ENCODE assay signal across 27 cellular contexts in the genomic region with DNA sequence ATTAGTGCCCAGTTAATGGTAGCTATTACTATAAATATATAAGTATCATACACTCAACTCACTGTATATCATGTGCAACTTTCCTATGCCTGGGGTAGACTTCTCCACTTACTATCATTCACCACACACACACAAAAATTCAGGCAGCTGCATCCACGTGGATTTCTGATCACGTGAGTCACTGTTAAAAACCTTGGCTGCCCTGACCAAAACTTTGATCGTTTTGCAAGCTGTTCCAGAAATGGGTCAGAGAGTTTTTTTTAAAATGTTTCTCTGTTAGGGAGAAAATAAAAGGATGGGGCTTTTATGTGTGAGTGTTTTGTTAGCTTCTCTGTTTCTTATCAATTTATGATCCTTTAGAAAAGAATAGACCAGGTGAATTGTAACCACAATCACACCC.
DNase-seq lines count a peak whose midpoint lies in the region; ATAC-seq and TF ChIP-seq lines count a peak whose summit lies in the region.
"Had no signal": no experiment of that assay in that cellular context is flagged by ENCODE, and none has a peak within 500 bp of the region (broad histone marks: within the 10 kb centered on the region; RNA-seq: fewer than 3 reads in every experiment).

No MANE protein-coding gene starts in this region.

- ATAC-seq in HG02884 (IDR thresholded peaks at IDR 0.05; ENCODE audit: unreplicated experiment) = no peak
- ATAC-seq: activated CD4-positive, alpha-beta T cell treated with anti-CD3 and anti-CD28 coated beads for 36 hours; GM12878; left lung; psoas muscle; stimulated activated naive CD8-positive, alpha-beta T cell treated with anti-CD3 and anti-CD28 coated beads, Interleukin-15, Interleukin-2, amounts not matched to agents 100 U/mL and 50 U/mL, for 24 hours; T-helper 17 cell had no signal

- CTCF ChIA-PET in MCF 10A (lab: Yijun Ruan, JAX) = interaction anchor here (0.5 kb wide), 1 partner anchor 446 kb away, joined by 3 read pairs; no protein-coding TSS in a partner anchor

- intact Hi-C loops in MCF 10A (cut with micrococcal nuclease) (no loop called here), breast epithelium (cut with DNase I; ENCODE audit: low total_unique reads) (no loop called here)

- no peaks in the 10 kb centered on the region for H3K36me3 Mint-ChIP-seq in MCF 10A (ENCODE audit: insufficient read depth, unreplicated experiment)
- H3K36me3 Mint-ChIP-seq: neural progenitor cell had no signal

- H3K27me3 ChIP-seq in breast epithelium = no peaks in the 10 kb centered on the region
- H3K27me3 ChIP-seq in brain microvascular endothelial cell (replicated peaks) = no peaks in the 10 kb centered on the region
- no peaks in the 10 kb centered on the region for H3K27me3 ChIP-seq in H7 (ENCODE audit: control insufficient read depth, insufficient read depth, low read length)
- H3K27me3 ChIP-seq: left lung, neural progenitor cell, SJSA1, thyroid gland had no signal

- peak; percentile 20 for DNase-seq in MCF 10A (ENCODE audit: unreplicated experiment)
- no peak for DNase-seq in breast epithelium (ENCODE audit: low spot score in 2 of 2)
- DNase-seq in brain microvascular endothelial cell = peak; percentile 27
- peak; percentile 1 for DNase-seq in fibroblast of villous mesenchyme (ENCODE audit: low read depth)
- peak; percentile 41 for DNase-seq in skeletal muscle cell (ENCODE audit: low read depth)
- no peak for DNase-seq in SHP77 treated with DMSO at 0.1 percent for 48 hours (lab: John Stamatoyannopoulos, UW)
- DNase-seq in H7 = no peak
- DNase-seq: activated CD4-positive, alpha-beta T cell treated with anti-CD3 and anti-CD28 coated beads for 36 hours; activated naive CD4-positive, alpha-beta T cell treated with Interleukin-2 at 50 U/mL for 16 hours; activated T-cell treated with anti-CD3 and anti-CD28 coated beads, Interleukin-2, amount 50 U/mL, for 48 hours; amygdala; DND-41; effector CD4-positive, alpha-beta T cell; HFFc6; left lung; NCI-H1417; NCI-H446 treated with DMSO at 0.1 percent for 48 hours; psoas muscle; stimulated activated CD4-positive, alpha-beta T cell treated with anti-CD3 and anti-CD28 coated beads, Interleukin-4, amount 100 ng/mL, for 24 hours; stimulated activated naive CD8-positive, alpha-beta T cell treated with anti-CD3 and anti-CD28 coated beads, Interleukin-15, Interleukin-2, amounts not matched to agents 100 U/mL and 50 U/mL, for 24 hours; T-helper 17 cell; thyroid gland had no signal

- no peaks in the 10 kb centered on the region for H3K9me3 ChIP-seq in breast epithelium
- H3K9me3 ChIP-seq: left lung, psoas muscle, SJSA1, thyroid gland had no signal

- in situ Hi-C loops in brain microvascular endothelial cell (cut with HindIII; ENCODE audit: low pct_ligation_motif_present, low sequenced_read_pairs) = no loop called here

- peaks cover 6% of the 10 kb centered on the region for H3K4me1 Mint-ChIP-seq in MCF 10A (ENCODE audit: insufficient read depth, unreplicated experiment)
- H3K4me1 Mint-ChIP-seq: neural progenitor cell had no signal

- H3K36me3 ChIP-seq in breast epithelium (no peaks in the 10 kb centered on the region), brain microvascular endothelial cell (replicated peaks) (no peaks in the 10 kb centered on the region), H7 (replicated peaks; ENCODE audit: control insufficient read depth, insufficient read depth, low read length) (no peaks in the 10 kb centered on the region)
- H3K36me3 ChIP-seq: left lung, neural progenitor cell, SJSA1, thyroid gland had no signal

- H3K27ac ChIP-seq in breast epithelium (no peak overlapping the region), brain microvascular endothelial cell (no peak overlapping the region)
- H3K27ac ChIP-seq: 22Rv1, left lung, neural progenitor cell, psoas muscle, SJSA1, thyroid gland had no signal

- H3K4me3 ChIP-seq in breast epithelium (no peak overlapping the region), brain microvascular endothelial cell (ENCODE audit: low read depth, low read length) (no peak overlapping the region), fibroblast of villous mesenchyme (ENCODE audit: low read depth, low read length) (no peak overlapping the region), skeletal muscle cell (ENCODE audit: low read depth, low read length) (no peak overlapping the region), H7 (ENCODE audit: insufficient read depth, low read depth, low read length) (no peak overlapping the region)
- H3K4me3 ChIP-seq: GM12878, left lung, neural progenitor cell, psoas muscle, SJSA1, thyroid gland had no signal

- no peaks in the 10 kb centered on the region for H3K27me3 Mint-ChIP-seq in MCF 10A (ENCODE audit: insufficient read depth, unreplicated experiment)

- H3K9me3 Mint-ChIP-seq in MCF 10A (ENCODE audit: unreplicated experiment) = no peaks in the 10 kb centered on the region
- H3K9me3 Mint-ChIP-seq: neural progenitor cell had no signal

- H3K27ac Mint-ChIP-seq in MCF 10A (ENCODE audit: low read depth, unreplicated experiment) = no peak overlapping the region
- H3K27ac Mint-ChIP-seq: activated CD4-positive, alpha-beta T cell treated with anti-CD3 and anti-CD28 coated beads for 36 hours; HFFc6; T-helper 17 cell had no signal

- TF ChIP-seq CTCF in MCF 10A (IDR thresholded peaks at IDR 0.05; ENCODE audit: unreplicated experiment) = no peak
- TF ChIP-seq CTCF in breast epithelium (IDR thresholded peaks at IDR 0.05) = no peak
- no peak for TF ChIP-seq CTCF in brain microvascular endothelial cell (IDR thresholded peaks at IDR 0.05; ENCODE audit: low read depth, low read length, missing control alignments)
- no peak for TF ChIP-seq CTCF in fibroblast of villous mesenchyme (IDR thresholded peaks at IDR 0.05; ENCODE audit: insufficient read depth, low read depth, low read length)

- BruUV-seq in MCF 10A (replicated peaks; lab: Mats Ljungman, UMichigan) = no TSS peak

- TF ChIP-seq POLR2A in breast epithelium (IDR thresholded peaks at IDR 0.05) = no peak

- H3K4me1 ChIP-seq in breast epithelium = no peaks in the 10 kb centered on the region
- H3K4me1 ChIP-seq: neural progenitor cell, SJSA1, thyroid gland had no signal

- H3K4me3 Mint-ChIP-seq in MCF 10A (ENCODE audit: unreplicated experiment) = no peak overlapping the region
- H3K4me3 Mint-ChIP-seq: activated CD4-positive, alpha-beta T cell treated with anti-CD3 and anti-CD28 coated beads for 36 hours; HFFc6; neural progenitor cell; T-helper 17 cell had no signal

- POLR2A ChIA-PET in MCF 10A (lab: Yijun Ruan, JAX) = interaction anchor here (0.5 to 0.6 kb wide), 3 partner anchors 20 to 215 kb away, joined by 3 read pairs; no protein-coding TSS in a partner anchor

Comparison
In these comparisons a context has a peak if more than half of its experiments do, and no peak if none do; other contexts are left out.
1. DNase-seq: peak in MCF 10A (single experiment), brain microvascular endothelial cell (single experiment), fibroblast of villous mesenchyme (single experiment) and skeletal muscle cell (single experiment); none in breast epithelium (0 of 2), SHP77 treated with DMSO at 0.1 percent for 48 hours (single experiment) and H7 (single experiment).